Comparison of ENCODE assay signal across 20 cellular contexts in the genomic region with DNA sequence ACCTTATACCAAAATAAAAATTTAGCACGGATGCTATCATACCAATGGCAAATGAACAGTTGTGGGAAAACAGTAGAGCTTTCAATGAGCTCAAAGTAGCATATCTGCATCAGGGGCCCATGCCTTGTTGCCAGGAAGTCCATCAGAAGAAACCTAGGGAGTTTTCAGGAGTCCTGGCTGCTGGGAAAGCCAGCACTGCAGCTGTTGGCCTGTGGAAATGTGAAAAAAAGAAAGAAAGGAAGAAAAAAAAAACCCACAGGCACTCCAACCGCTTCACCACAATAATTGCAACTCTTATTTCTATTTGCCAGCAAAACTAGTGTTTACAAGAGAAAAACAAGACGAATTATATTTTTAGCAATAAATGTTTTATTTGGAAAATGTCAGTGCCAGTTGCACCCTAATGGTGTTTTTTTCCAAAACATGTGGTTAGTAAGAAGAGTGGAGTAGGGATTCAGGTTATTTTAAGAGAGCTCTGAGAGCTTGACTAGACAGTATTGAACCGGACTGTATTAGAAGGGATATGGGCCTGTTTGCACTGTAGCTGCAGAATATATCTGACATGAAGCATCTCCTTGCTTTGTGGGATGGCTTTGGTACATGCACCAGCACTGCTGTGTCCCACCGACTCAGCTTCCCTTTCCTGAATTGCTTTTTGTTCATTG.
"Had no signal": no experiment of that assay in that cellular context is flagged by ENCODE, and none has a peak within 500 bp of the region (broad histone marks: within the 10 kb centered on the region; RNA-seq: fewer than 3 reads in every experiment).

No MANE protein-coding gene starts in this region.

- FAIRE-seq: RCC 7860 had no signal

- ATAC-seq: activated CD4-positive, CD25-positive, alpha-beta regulatory T cell treated with anti-CD3 and anti-CD28 coated beads, Interleukin-2, amount 50 U/mL, for 24 hours; activated CD8-positive, alpha-beta T cell treated with anti-CD3 and anti-CD28 coated beads for 36 hours; activated T-cell treated with anti-CD3 and anti-CD28 coated beads, Interleukin-2, amount 50 U/mL, for 72 hours; PC-3; SK-N-SH treated with all-trans-retinoic acid at 6 μM for 48 hours had no signal

- H3K9me3 ChIP-seq: SJSA1 had no signal

- H3K4me3 ChIP-seq: SJSA1 had no signal

- H3K27ac ChIP-seq: SJSA1 had no signal

- DNase-seq: activated CD4-positive, alpha-beta T cell treated with anti-CD3 and anti-CD28 coated beads for 4 hours; activated CD8-positive, alpha-beta memory T cell treated with anti-CD3 and anti-CD28 coated beads, Interleukin-2, amount 50 U/mL, for 4 hours; activated CD8-positive, alpha-beta T cell treated with anti-CD3 and anti-CD28 coated beads for 36 hours; activated gamma-delta T cell treated with Interleukin-2 at 50 U/mL for 16 hours; activated naive CD4-positive, alpha-beta T cell treated with anti-CD3 and anti-CD28 coated beads, Interleukin-2, amount 10 ng/mL, durations not matched to agents 7 days and 5 days; activated naive CD8-positive, alpha-beta T cell treated with anti-CD3 and anti-CD28 coated beads for 36 hours; activated T-cell treated with anti-CD3 and anti-CD28 coated beads, Interleukin-2, amount 50 U/mL, for 72 hours; Karpas-422; NCI-H1105 treated with DMSO at 0.1 percent for 48 hours; NCI-H1436 treated with DMSO at 0.1 percent for 48 hours; NCI-H187; NCI-H2081; NCI-H446; NCI-H524; PC-3; SW 1271 had no signal

- H3K36me3 ChIP-seq: SJSA1 had no signal

- H3K4me1 ChIP-seq: SJSA1 had no signal
